Comparison of ENCODE assay signal across 11 cellular contexts in the genomic region with DNA sequence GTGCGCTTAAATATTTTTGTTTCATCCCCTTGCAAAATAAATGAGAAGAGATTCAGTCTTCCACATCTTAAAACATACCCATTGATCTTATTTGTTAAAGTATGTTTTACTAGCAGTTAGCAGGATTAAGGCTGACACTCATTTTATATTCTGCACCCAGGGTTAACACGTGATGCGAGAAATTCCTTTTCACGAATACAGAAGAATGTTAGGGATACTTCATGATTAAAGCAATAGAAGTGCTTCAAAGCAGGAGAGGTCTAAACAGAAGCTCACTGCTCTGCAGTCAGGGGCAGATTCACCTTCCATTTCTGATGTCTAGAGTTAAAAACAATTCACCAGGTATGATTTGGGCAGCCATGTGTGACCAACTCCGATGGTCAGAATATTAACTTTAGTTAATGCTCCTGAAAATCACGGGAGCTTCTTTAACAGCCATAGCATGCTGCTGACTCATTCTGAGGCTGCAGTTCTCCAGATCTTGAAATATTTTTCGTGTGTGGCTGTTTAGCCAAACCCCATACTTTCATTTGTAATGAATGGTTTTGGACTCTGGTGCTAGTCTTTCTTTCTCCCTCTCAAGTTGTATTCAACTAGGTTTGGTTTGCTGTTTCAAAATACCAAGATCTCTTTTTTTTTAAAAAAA. TPM values are rescaled to one million over a fixed set of nuclear protein-coding genes. Genes with fewer than 3 reads are reported as not detected.
A peak's percentile ranks its signal among the peaks of the same experiment; 100 is the strongest.
DNase-seq lines count a peak whose midpoint lies in the region; ATAC-seq and TF ChIP-seq lines count a peak whose summit lies in the region.
"Had no signal": no experiment of that assay in that cellular context is flagged by ENCODE, and none has a peak within 500 bp of the region (broad histone marks: within the 10 kb centered on the region; RNA-seq: fewer than 3 reads in every experiment).

No MANE protein-coding gene starts in this region.

- H3K4me3 ChIP-seq in SK-N-MC (peak overlapping the region; percentile 51; the same call in 1 of the 2 replicates), fibroblast of villous mesenchyme (ENCODE audit: low read depth, low read length) (peak overlapping the region; percentile 37), tibial artery (peak overlapping the region in 1 of 2 donors; percentile 10)

- CTCF ChIA-PET in activated CD8-positive, alpha-beta memory T cell treated with anti-CD3 and anti-CD28 coated beads, Interleukin-2, amount 10 ng/mL, durations not matched to agents 7 days and 5 days (lab: Charles Lee) = no interaction called here

- peaks cover 0 to 58% (median 35%) of the 10 kb centered on the region in 4 donors for H3K4me1 ChIP-seq in tibial artery

- no peak overlapping the region for H3K27ac Mint-ChIP-seq in activated CD8-positive, alpha-beta memory T cell treated with anti-CD3 and anti-CD28 coated beads, Interleukin-2, amount 10 ng/mL, durations not matched to agents 7 days and 5 days

- H3K36me3 ChIP-seq in SK-N-MC (ENCODE audit: insufficient read depth, low read length) = no peaks in the 10 kb centered on the region
- no peaks in the 10 kb centered on the region for H3K36me3 ChIP-seq in tibial artery

- H3K9me3 Mint-ChIP-seq in activated T-cell treated with anti-CD3 and anti-CD28 coated beads, Interleukin-2, amount 50 U/mL, for 4 hours = no peaks in the 10 kb centered on the region
- no peaks in the 10 kb centered on the region for H3K9me3 Mint-ChIP-seq in activated CD8-positive, alpha-beta memory T cell treated with anti-CD3 and anti-CD28 coated beads, Interleukin-2, amount 10 ng/mL, durations not matched to agents 7 days and 5 days (ENCODE audit: low read depth)

- intact Hi-C loops in tibial artery (cut with DNase I; ENCODE audit: low total_unique reads) = no loop called here

- H3K27me3 Mint-ChIP-seq in activated T-cell treated with anti-CD3 and anti-CD28 coated beads, Interleukin-2, amount 50 U/mL, for 4 hours (ENCODE audit: low read depth) = peaks cover 1% of the 10 kb centered on the region
- H3K27me3 Mint-ChIP-seq in activated CD8-positive, alpha-beta memory T cell treated with anti-CD3 and anti-CD28 coated beads, Interleukin-2, amount 10 ng/mL, durations not matched to agents 7 days and 5 days = peaks cover 5% of the 10 kb centered on the region
- H3K27me3 Mint-ChIP-seq: naive B cell had no signal

- peak; percentile 20 for DNase-seq in NCI-H2227 (lab: John Stamatoyannopoulos, UW; ENCODE audit: unreplicated experiment)
- DNase-seq in NCI-H2227 treated with DMSO at 0.1 percent for 48 hours (lab: John Stamatoyannopoulos, UW) = no peak
- DNase-seq in SK-N-MC (ENCODE audit: low read depth, low spot score) = no peak
- peak; percentile 89 for DNase-seq in fibroblast of villous mesenchyme (ENCODE audit: low read depth)
- DNase-seq in tibial artery = no peak
- no peak for DNase-seq in activated T-cell treated with anti-CD3 and anti-CD28 coated beads, Interleukin-2, amount 50 U/mL, for 4 hours
- DNase-seq in NCI-H128 (lab: John Stamatoyannopoulos, UW; ENCODE audit: unreplicated experiment) = no peak
- DNase-seq in activated CD8-positive, alpha-beta memory T cell treated with anti-CD3 and anti-CD28 coated beads, Interleukin-2, amount 10 ng/mL, durations not matched to agents 7 days and 5 days = no peak
- DNase-seq: activated effector memory CD4-positive, alpha-beta T cell treated with Interleukin-2 at 50 U/mL for 16 hours; naive B cell had no signal

- H3K36me3 Mint-ChIP-seq in activated T-cell treated with anti-CD3 and anti-CD28 coated beads, Interleukin-2, amount 50 U/mL, for 4 hours (ENCODE audit: insufficient read depth) = no peaks in the 10 kb centered on the region
- H3K36me3 Mint-ChIP-seq in activated CD8-positive, alpha-beta memory T cell treated with anti-CD3 and anti-CD28 coated beads, Interleukin-2, amount 10 ng/mL, durations not matched to agents 7 days and 5 days = no peaks in the 10 kb centered on the region
- H3K36me3 Mint-ChIP-seq: naive B cell had no signal

- H3K27ac ChIP-seq in SK-N-MC (peak overlapping the region; percentile 67; the same call in 1 of the 2 replicates), tibial artery (peak overlapping the region; percentile 57 to 63)
- H3K27ac ChIP-seq: 22Rv1 had no signal

- H3K4me1 Mint-ChIP-seq in activated T-cell treated with anti-CD3 and anti-CD28 coated beads, Interleukin-2, amount 50 U/mL, for 4 hours (ENCODE audit: low read depth) = no peaks in the 10 kb centered on the region
- peaks cover 11% of the 10 kb centered on the region for H3K4me1 Mint-ChIP-seq in activated CD8-positive, alpha-beta memory T cell treated with anti-CD3 and anti-CD28 coated beads, Interleukin-2, amount 10 ng/mL, durations not matched to agents 7 days and 5 days

- no peak for TF ChIP-seq CTCF in fibroblast of villous mesenchyme (IDR thresholded peaks at IDR 0.05; ENCODE audit: insufficient read depth, low read depth, low read length)
- TF ChIP-seq CTCF in tibial artery (IDR thresholded peaks at IDR 0.05) = no peak

- peak overlapping the region; percentile 38 for H3K9ac ChIP-seq in SK-N-MC (ENCODE audit: insufficient read length)

- H3K9me3 ChIP-seq in SK-N-MC (ENCODE audit: low read depth, low read length) = no peaks in the 10 kb centered on the region
- H3K9me3 ChIP-seq in tibial artery = no peaks in the 10 kb centered on the region

- ATAC-seq in activated T-cell treated with anti-CD3 and anti-CD28 coated beads, Interleukin-2, amount 50 U/mL, for 4 hours = no peak
- ATAC-seq in activated CD8-positive, alpha-beta memory T cell treated with anti-CD3 and anti-CD28 coated beads, Interleukin-2, amount 10 ng/mL, durations not matched to agents 7 days and 5 days = no peak

- no peak overlapping the region for H3K4me3 Mint-ChIP-seq in activated T-cell treated with anti-CD3 and anti-CD28 coated beads, Interleukin-2, amount 50 U/mL, for 4 hours
- H3K4me3 Mint-ChIP-seq in activated CD8-positive, alpha-beta memory T cell treated with anti-CD3 and anti-CD28 coated beads, Interleukin-2, amount 10 ng/mL, durations not matched to agents 7 days and 5 days = no peak overlapping the region
- H3K4me3 Mint-ChIP-seq: naive B cell had no signal

- no peaks in the 10 kb centered on the region for H3K27me3 ChIP-seq in tibial artery

RNA-seq across cellular contexts. Expression of gene BCAR3, which starts 19.7 kb away (rescaled TPM):
- 32.0 and 36.4 TPM in 2 replicates for total RNA-seq in fibroblast of villous mesenchyme
- 1 to 10 TPM in 2 of 3 donors, under 1 TPM in 1; 0.53 to 1.7 (median 1.2) TPM for total RNA-seq in activated T-cell treated with anti-CD3 and anti-CD28 coated beads, Interleukin-2, amount 50 U/mL, for 4 hours
- 1 to 10 TPM in 1 of 2 experiments, under 1 TPM in 1; 0.96 to 1.3 TPM for total RNA-seq in activated CD8-positive, alpha-beta memory T cell treated with anti-CD3 and anti-CD28 coated beads, Interleukin-2, amount 10 ng/mL, durations not matched to agents 7 days and 5 days

Comparison
In these comparisons a context has a peak if more than half of its experiments do, and no peak if none do; other contexts are left out.
1. DNase-seq: peak in NCI-H2227 (single experiment) and fibroblast of villous mesenchyme (single experiment); none in NCI-H2227 treated with DMSO at 0.1 percent for 48 hours (single experiment), SK-N-MC (single experiment), tibial artery (0 of 2), activated T-cell treated with anti-CD3 and anti-CD28 coated beads, Interleukin-2, amount 50 U/mL, for 4 hours (single experiment), NCI-H128 (single experiment) and activated CD8-positive, alpha-beta memory T cell treated with anti-CD3 and anti-CD28 coated beads, Interleukin-2, amount 10 ng/mL, durations not matched to agents 7 days and 5 days (single experiment).
2. RNA of gene BCAR3, which starts 19.7 kb away (total RNA-seq): 32.0 to 36.4 TPM in fibroblast of villous mesenchyme; 0.96 to 1.3 TPM in activated CD8-positive, alpha-beta memory T cell treated with anti-CD3 and anti-CD28 coated beads, Interleukin-2, amount 10 ng/mL, durations not matched to agents 7 days and 5 days and 0.53 to 1.7 TPM in activated T-cell treated with anti-CD3 and anti-CD28 coated beads, Interleukin-2, amount 50 U/mL, for 4 hours; every median in the first group is over 10 times any median in the second.